Comparison of ENCODE assay signal across 10 cellular contexts in the genomic region with DNA sequence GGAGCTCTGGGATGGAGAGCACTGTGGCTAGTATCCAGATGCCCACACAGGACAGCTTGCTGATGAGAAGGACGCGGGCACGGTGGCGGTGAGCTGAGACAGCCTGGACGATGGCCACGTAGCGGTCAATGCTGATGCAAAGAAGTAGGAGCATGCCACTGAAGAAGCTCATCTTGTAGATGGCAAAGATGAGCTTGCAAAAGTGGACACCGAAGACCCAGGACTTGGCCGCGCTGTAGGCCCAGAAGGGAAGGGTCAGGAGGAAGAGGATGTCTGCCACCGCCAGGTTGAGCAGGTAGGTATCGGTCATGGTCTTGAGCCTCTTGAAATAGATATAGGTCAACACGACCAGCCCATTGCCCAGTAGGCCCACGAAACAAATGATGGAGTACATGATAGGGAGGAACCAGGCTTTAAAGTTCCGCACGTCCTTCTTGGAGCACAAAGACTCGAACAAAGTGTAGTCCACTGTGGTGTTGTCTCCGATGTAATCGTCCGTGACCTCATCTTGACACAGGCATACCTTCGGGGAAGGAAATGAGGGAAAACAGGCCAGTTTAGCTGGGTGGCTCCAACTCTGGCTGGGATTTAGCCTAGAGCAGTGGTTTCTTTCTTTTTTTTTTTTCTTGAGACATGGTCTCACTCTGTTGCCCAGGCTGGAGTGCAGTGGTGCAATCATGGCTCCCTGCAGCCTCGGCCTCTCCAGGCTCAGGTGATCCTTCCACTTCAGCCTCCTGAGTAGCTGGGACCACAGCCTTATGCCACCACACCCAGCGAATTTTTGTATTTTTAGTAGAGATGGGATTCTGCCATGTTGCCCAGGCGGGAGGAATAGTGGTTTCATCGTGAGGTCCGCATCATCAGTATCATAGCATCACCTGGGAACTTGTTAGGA. TPM values are rescaled to one million over a fixed set of nuclear protein-coding genes. Genes with fewer than 3 reads are reported as not detected.
DNase-seq lines count a peak whose midpoint lies in the region; ATAC-seq, FAIRE-seq and TF ChIP-seq lines count a peak whose summit lies in the region.
"Had no signal": no experiment of that assay in that cellular context is flagged by ENCODE, and none has a peak within 500 bp of the region (broad histone marks: within the 10 kb centered on the region; RNA-seq: fewer than 3 reads in every experiment).

No MANE protein-coding gene starts in this region.

- TF ChIP-seq CTCF in DND-41 (IDR thresholded peaks at IDR 0.05; ENCODE audit: borderline replicate concordance, extremely low read depth, low read length, poor library complexity, severe bottlenecking) = no peak
- TF ChIP-seq CTCF in NB4 (IDR thresholded peaks at IDR 0.05; ENCODE audit: low read depth, low read length) = peak; percentile 0
- TF ChIP-seq CTCF in esophagus muscularis mucosa (IDR thresholded peaks at IDR 0.05) = no peak
- TF ChIP-seq CTCF in PC-9 (conservative IDR thresholded peaks at IDR 0.05) = no peak

- no peaks in the 10 kb centered on the region for H3K9me2 ChIP-seq in PC-9 (ENCODE audit: insufficient read depth)

- peaks cover 17% of the 10 kb centered on the region for H3K79me2 ChIP-seq in DND-41 (ENCODE audit: insufficient read depth, low read length)
- H3K79me2 ChIP-seq in PC-9 (ENCODE audit: low read depth) = no peaks in the 10 kb centered on the region

- ATAC-seq in DND-41 (ENCODE audit: insufficient read depth, low read depth) = no peak
- ATAC-seq in stimulated activated effector memory CD8-positive, alpha-beta T cell treated with anti-CD3 and anti-CD28 coated beads, Interleukin-12 subunit alpha, Interleukin-12 subunit beta, amount 100 ng/mL, for 72 hours = no peak

- H3K36me3 ChIP-seq in DND-41 (ENCODE audit: insufficient read depth, low read length) (peaks cover 8% of the 10 kb centered on the region; the same call in 1 of the 2 replicates), esophagus muscularis mucosa (no peaks in the 10 kb centered on the region), PC-9 (ENCODE audit: low read depth) (no peaks in the 10 kb centered on the region)

- intact Hi-C loops in esophagus muscularis mucosa (cut with DNase I) = no loop called here
- intact Hi-C loops in PC-9 (cut with micrococcal nuclease; ENCODE audit: unreplicated experiment) = no loop called here

- H3K27me3 ChIP-seq in DND-41 (ENCODE audit: insufficient read depth, low read length, poor library complexity) = no peaks in the 10 kb centered on the region
- H3K27me3 ChIP-seq in esophagus muscularis mucosa = no peaks in the 10 kb centered on the region
- H3K27me3 ChIP-seq in PC-9 (ENCODE audit: insufficient read depth, low read depth) = no peaks in the 10 kb centered on the region

- peak overlapping the region; percentile 59 for H3K4me3 Mint-ChIP-seq in stimulated activated effector memory CD8-positive, alpha-beta T cell treated with anti-CD3 and anti-CD28 coated beads, Interleukin-12 subunit alpha, Interleukin-12 subunit beta, amount 100 ng/mL, for 72 hours

- POLR2A ChIA-PET in PC-9 (lab: Charles Lee; ENCODE audit: unreplicated experiment) = no interaction called here

- TF ChIP-seq POLR2A in NB4 (IDR thresholded peaks at IDR 0.05; ENCODE audit: extremely low read depth, insufficient read length) = no peak
- TF ChIP-seq POLR2A in esophagus muscularis mucosa (IDR thresholded peaks at IDR 0.05; ENCODE audit: low read depth) = no peak

- no peaks in the 10 kb centered on the region for H3K9me3 Mint-ChIP-seq in stimulated activated effector memory CD8-positive, alpha-beta T cell treated with anti-CD3 and anti-CD28 coated beads, Interleukin-12 subunit alpha, Interleukin-12 subunit beta, amount 100 ng/mL, for 72 hours

- in situ Hi-C loops in G401 (cut with HindIII; ENCODE audit: low sequenced_read_pairs) = no loop called here

- peak overlapping the region; percentile 77 for H3K27ac Mint-ChIP-seq in stimulated activated effector memory CD8-positive, alpha-beta T cell treated with anti-CD3 and anti-CD28 coated beads, Interleukin-12 subunit alpha, Interleukin-12 subunit beta, amount 100 ng/mL, for 72 hours

- H3F3A ChIP-seq in PC-9 (ENCODE audit: insufficient read depth, low read depth) = peaks cover 14% of the 10 kb centered on the region; the same call in 1 of the 2 replicates

- H3K4me2 ChIP-seq in DND-41 (ENCODE audit: insufficient read depth, low read length) (peak overlapping the region; percentile 56), PC-9 (no peak overlapping the region)

- no peak overlapping the region for H3K4me3 ChIP-seq in DND-41 (ENCODE audit: low read depth in 1 of 2, low read length in 2 of 2)
- H3K4me3 ChIP-seq in NB4 (ENCODE audit: low read depth, low read length) = no peak overlapping the region
- H3K4me3 ChIP-seq in esophagus muscularis mucosa = no peak overlapping the region
- no peak overlapping the region for H3K4me3 ChIP-seq in PC-9

- DNase-seq in DND-41 (no peak), NB4 (ENCODE audit: low read depth) (no peak), esophagus muscularis mucosa (ENCODE audit: extremely low spot score) (peak; percentile 79), GM19239 (ENCODE audit: insufficient read length, low spot score) (no peak), G401 (ENCODE audit: low spot score) (no peak), PC-9 (no peak)
- no peak for DNase-seq in stimulated activated effector memory CD8-positive, alpha-beta T cell treated with anti-CD3 and anti-CD28 coated beads, Interleukin-12 subunit alpha, Interleukin-12 subunit beta, amount 100 ng/mL, for 72 hours (ENCODE audit: low spot score in 2 of 2)
- DNase-seq: KBM-7, kidney glomerular epithelial cell had no signal

- no peaks in the 10 kb centered on the region for H4K20me1 ChIP-seq in DND-41 (ENCODE audit: insufficient read depth, low read length)
- no peaks in the 10 kb centered on the region for H4K20me1 ChIP-seq in PC-9 (ENCODE audit: insufficient read depth)

- peaks cover 78% of the 10 kb centered on the region for H3K4me1 Mint-ChIP-seq in stimulated activated effector memory CD8-positive, alpha-beta T cell treated with anti-CD3 and anti-CD28 coated beads, Interleukin-12 subunit alpha, Interleukin-12 subunit beta, amount 100 ng/mL, for 72 hours

- BruUV-seq in PC-9 (replicated peaks; lab: Mats Ljungman, UMichigan) = no TSS peak

- 96% methylated on average over 26 of the region's 26 CpGs for WGBS in esophagus muscularis mucosa

- peaks cover 96% of the 10 kb centered on the region for H3K4me1 ChIP-seq in DND-41 (ENCODE audit: insufficient read depth, low read length)
- H3K4me1 ChIP-seq in esophagus muscularis mucosa = peaks cover 85 to 97% (median 94%) of the 10 kb centered on the region in 4 donors
- H3K4me1 ChIP-seq in PC-9 (replicated peaks; ENCODE audit: insufficient read depth) = peaks cover 23% of the 10 kb centered on the region

- peak overlapping the region; percentile 59 for H3K9ac ChIP-seq in DND-41 (ENCODE audit: low read depth, low read length)

- FAIRE-seq in GM19239 (lab: Jason Lieb, UNC) = no peak

- peaks cover 100% of the 10 kb centered on the region for H3K36me3 Mint-ChIP-seq in stimulated activated effector memory CD8-positive, alpha-beta T cell treated with anti-CD3 and anti-CD28 coated beads, Interleukin-12 subunit alpha, Interleukin-12 subunit beta, amount 100 ng/mL, for 72 hours

- no peak overlapping the region for H2AFZ ChIP-seq in DND-41 (ENCODE audit: low read depth, low read length)
- no peak overlapping the region for H2AFZ ChIP-seq in PC-9

- no peak for TF ChIP-seq EP300 in esophagus muscularis mucosa (IDR thresholded peaks at IDR 0.05)

- CTCF ChIA-PET in PC-9 (lab: Charles Lee) = interaction anchor here (0.7 kb wide), 1 partner anchor 59 kb away, joined by 4 read pairs; no protein-coding TSS in a partner anchor

- H3K9me3 ChIP-seq in DND-41 (ENCODE audit: insufficient read depth, low read length, severe bottlenecking) = no peaks in the 10 kb centered on the region
- no peaks in the 10 kb centered on the region for H3K9me3 ChIP-seq in esophagus muscularis mucosa
- no peaks in the 10 kb centered on the region for H3K9me3 ChIP-seq in PC-9 (ENCODE audit: insufficient read depth, low read depth)

- H3K27ac ChIP-seq in DND-41 (ENCODE audit: low read length) = peak overlapping the region; percentile 96
- peak overlapping the region in 3 of 4 donors; percentile 59 to 83 (median 67) for H3K27ac ChIP-seq in esophagus muscularis mucosa (replicated peaks in 1 of 4)
- no peak overlapping the region for H3K27ac ChIP-seq in PC-9
- H3K27ac ChIP-seq: VCaP had no signal

RNA-seq across cellular contexts. Expression of gene CCR7, which starts 9.7 kb away (rescaled TPM):
- total RNA-seq in esophagus muscularis mucosa = under 1 TPM in 1 of 4 donors, not detected in 3; 0.33 TPM
- not detected in 2 replicates for total RNA-seq in G401 (2014; rRNA removed; shearing (Covaris generic))
- total RNA-seq in PC-9 (2021) = not detected in 2 replicates

RNA-seq across cellular contexts. Expression of gene TNS4, which starts 54.1 kb away (rescaled TPM):
- total RNA-seq in esophagus muscularis mucosa = not detected
- total RNA-seq in G401 (2014; rRNA removed; shearing (Covaris generic)) = not detected in 2 replicates
- total RNA-seq in PC-9 (2021) = 17.4 and 23.5 TPM in 2 replicates

Comparison
In these comparisons a context has a peak if more than half of its experiments do, and no peak if none do; other contexts are left out.
1. RNA of gene TNS4, which starts 54.1 kb away (total RNA-seq): 17.4 to 23.5 TPM in PC-9; not detected in esophagus muscularis mucosa and not detected in G401; every median in the first group is over 10 times any median in the second.